ENCODE assay signal across 15 cellular contexts in genomic region chr3:186510374-186511079, GRCh38. TPM values are rescaled to one million over a fixed set of nuclear protein-coding genes. Genes with fewer than 3 reads are reported as not detected.
DNase-seq lines count a peak whose midpoint lies in the region; ATAC-seq, FAIRE-seq and TF ChIP-seq lines count a peak whose summit lies in the region.
"Had no signal": no experiment of that assay in that cellular context is flagged by ENCODE, and none has a peak within 500 bp of the region (broad histone marks: within the 10 kb centered on the region; RNA-seq: fewer than 3 reads in every experiment).

No MANE protein-coding gene starts in this region.

- ATAC-seq in GM18868 (IDR thresholded peaks at IDR 0.05; ENCODE audit: unreplicated experiment): peak; percentile 29
- peak; percentile 36 for ATAC-seq in HG03066 (IDR thresholded peaks at IDR 0.05; ENCODE audit: low read depth, unreplicated experiment)
- ATAC-seq: activated CD8-positive, alpha-beta T cell treated with anti-CD3 and anti-CD28 coated beads, Interleukin-2, amount 10 ng/mL, durations not matched to agents 7 days and 5 days; left lung had no signal

- no peak overlapping the region for H3K4me3 ChIP-seq in bronchial epithelial cell (ENCODE audit: low read depth, low read length)
- H3K4me3 ChIP-seq: left lung, SK-N-MC had no signal

- no peak for FAIRE-seq in bronchial epithelial cell (lab: Jason Lieb, UNC)

- DNase-seq in bronchial epithelial cell (ENCODE audit: low read depth): peak; percentile 67
- DNase-seq in activated CD8-positive, alpha-beta memory T cell treated with anti-CD3 and anti-CD28 coated beads, Interleukin-2, amount 50 U/mL, for 4 hours: no peak
- no peak for DNase-seq in AG20443 (ENCODE audit: low spot score)
- no peak for DNase-seq in NCI-H1436 treated with DMSO at 0.1 percent for 48 hours (lab: John Stamatoyannopoulos, UW)
- DNase-seq in SIG-M5 treated with dmso at 0.1 percent for 504 hours (lab: John Stamatoyannopoulos, UW; ENCODE audit: unreplicated experiment): no peak
- DNase-seq: activated CD8-positive, alpha-beta T cell treated with anti-CD3 and anti-CD28 coated beads, Interleukin-2, amount 10 ng/mL, durations not matched to agents 7 days and 5 days; central memory CD4-positive, alpha-beta T cell; foreskin melanocyte; left lung; NCI-H446 treated with DMSO at 0.1 percent for 48 hours; trophoblast cell had no signal

- TF ChIP-seq CTCF in GM12872 (IDR thresholded peaks at IDR 0.05; ENCODE audit: insufficient read depth, low read depth, low read length) (peak; percentile 35; the same call in 2 of the 3 replicates), bronchial epithelial cell (IDR thresholded peaks at IDR 0.05; ENCODE audit: insufficient read depth, low read length, severe bottlenecking) (no peak)

- no peaks in the 10 kb centered on the region for H3K36me3 ChIP-seq in bronchial epithelial cell (ENCODE audit: control insufficient read depth, insufficient read depth, low read length)
- H3K36me3 ChIP-seq: left lung had no signal

- peaks cover 3% of the 10 kb centered on the region for H3K27me3 ChIP-seq in bronchial epithelial cell (ENCODE audit: control insufficient read depth, insufficient read depth, low read length)

RNA-seq across cellular contexts. Expression of gene CRYGS, which starts 33.7 kb away (rescaled TPM):
- total RNA-seq in bronchial epithelial cell: 0.79 and 1.7 TPM in 2 replicates

RNA-seq across cellular contexts. Expression of gene TBCCD1, which starts 56.6 kb away (rescaled TPM):
- total RNA-seq in bronchial epithelial cell: 13.7 and 14.7 TPM in 2 replicates

RNA-seq across cellular contexts. Expression of gene DNAJB11, which starts 60.0 kb away (rescaled TPM):
- 66.6 and 94.5 TPM in 2 replicates for total RNA-seq in bronchial epithelial cell
